19 cellular contexts compared by ENCODE assay signal in the genomic region with DNA sequence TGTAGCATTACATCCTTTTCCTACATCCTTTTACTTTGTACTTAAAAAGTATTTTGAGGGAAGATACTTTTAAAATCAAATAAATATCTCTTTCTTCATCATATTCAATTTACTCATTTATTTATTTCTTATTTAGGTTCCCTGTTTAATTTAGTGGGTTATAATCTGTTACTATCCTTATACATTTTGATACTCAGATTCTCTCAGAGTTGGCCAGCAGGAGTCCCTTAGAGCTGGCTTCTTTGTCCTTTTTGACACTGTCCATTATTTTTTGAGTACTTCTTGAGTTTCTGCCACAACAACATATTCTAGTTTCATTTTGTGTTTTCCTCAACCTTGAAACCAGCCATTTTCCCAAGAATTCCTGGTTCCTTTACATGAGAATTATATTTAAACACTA.
DNase-seq lines count a peak whose midpoint lies in the region; TF ChIP-seq lines count a peak whose summit lies in the region.
"Had no signal": no experiment of that assay in that cellular context is flagged by ENCODE, and none has a peak within 500 bp of the region (broad histone marks: within the 10 kb centered on the region; RNA-seq: fewer than 3 reads in every experiment).

No MANE protein-coding gene starts in this region.

- H3F3A ChIP-seq in PC-9 (ENCODE audit: insufficient read depth, low read depth): peaks cover 9% of the 10 kb centered on the region

- no peak overlapping the region for H2AFZ ChIP-seq in PC-9

- H3K36me3 Mint-ChIP-seq in neural crest cell (ENCODE audit: low read depth): no peaks in the 10 kb centered on the region
- H3K36me3 Mint-ChIP-seq: CD4-positive, CD25-positive, alpha-beta regulatory T cell had no signal

- POLR2A ChIA-PET in PC-9 (lab: Charles Lee; ENCODE audit: unreplicated experiment): no interaction called here

- H3K9ac ChIP-seq in BLaER1: no peak overlapping the region

- H3K9me2 ChIP-seq in PC-9 (ENCODE audit: insufficient read depth): no peaks in the 10 kb centered on the region

- H3K4me3 Mint-ChIP-seq in neural crest cell: no peak overlapping the region
- H3K4me3 Mint-ChIP-seq: CD4-positive, CD25-positive, alpha-beta regulatory T cell had no signal

- DNase-seq in PC-9 (no peak), choroid plexus epithelial cell (ENCODE audit: low read depth) (no peak), neural crest cell (ENCODE audit: low read depth, low spot score) (no peak), DMS53 (lab: John Stamatoyannopoulos, UW) (no peak), NCI-H446 treated with DMSO at 0.1 percent for 48 hours (lab: John Stamatoyannopoulos, UW) (no peak), 8988T (no peak)
- DNase-seq in activated CD8-positive, alpha-beta memory T cell treated with anti-CD3 and anti-CD28 coated beads for 24 hours: no peak
- DNase-seq: AML-193; CD4-positive, CD25-positive, alpha-beta regulatory T cell; IMR-90; Kasumi-1; NCI-H1417 treated with DMSO at 0.1 percent for 48 hours; NCI-H2029 treated with DMSO at 0.1 percent for 48 hours; NCI-H2171 treated with DMSO at 0.1 percent for 48 hours; NCI-H748 treated with DMSO at 0.1 percent for 48 hours; Peyer's patch; SHP77 treated with DMSO at 0.1 percent for 48 hours had no signal

- TF ChIP-seq CTCF in PC-9 (conservative IDR thresholded peaks at IDR 0.05) (peak; percentile 21; the same call in 1 of the 2 replicates), choroid plexus epithelial cell (conservative IDR thresholded peaks at IDR 0.05; ENCODE audit: low read depth, low read length) (peak; percentile 38), neural crest cell (conservative IDR thresholded peaks at IDR 0.05) (peak; percentile 25)

- H3K27ac Mint-ChIP-seq in neural crest cell (ENCODE audit: unreplicated experiment): no peak overlapping the region

- H4K20me1 ChIP-seq in BLaER1: no peaks in the 10 kb centered on the region
- H4K20me1 ChIP-seq in PC-9 (ENCODE audit: insufficient read depth): no peaks in the 10 kb centered on the region

- H3K4me1 ChIP-seq in BLaER1: peaks cover 21% of the 10 kb centered on the region
- peaks cover 19% of the 10 kb centered on the region for H3K4me1 ChIP-seq in PC-9 (replicated peaks; ENCODE audit: insufficient read depth)
- H3K4me1 ChIP-seq: HAP-1, Peyer's patch had no signal

- H3K9me3 ChIP-seq in BLaER1 (no peaks in the 10 kb centered on the region), PC-9 (ENCODE audit: insufficient read depth, low read depth) (peaks cover 6% of the 10 kb centered on the region)
- H3K9me3 ChIP-seq: HAP-1, Peyer's patch had no signal

- CTCF ChIA-PET in PC-9 (lab: Charles Lee): interaction anchor here (1.0 kb wide), 1 partner anchor 194 kb away, joined by 7 read pairs; no protein-coding TSS in a partner anchor

- H3K36me3 ChIP-seq in BLaER1: no peaks in the 10 kb centered on the region
- no peaks in the 10 kb centered on the region for H3K36me3 ChIP-seq in PC-9 (ENCODE audit: low read depth)
- H3K36me3 ChIP-seq: HAP-1, Peyer's patch had no signal

- H3K9me3 Mint-ChIP-seq in neural crest cell: no peaks in the 10 kb centered on the region

- intact Hi-C loops in PC-9 (cut with micrococcal nuclease; ENCODE audit: unreplicated experiment): no loop called here

- H3K79me2 ChIP-seq in PC-9 (ENCODE audit: low read depth): no peaks in the 10 kb centered on the region

- H3K27me3 ChIP-seq in BLaER1: no peaks in the 10 kb centered on the region
- no peaks in the 10 kb centered on the region for H3K27me3 ChIP-seq in PC-9 (ENCODE audit: insufficient read depth, low read depth)
- H3K27me3 ChIP-seq: Peyer's patch had no signal

- no peaks in the 10 kb centered on the region for H3K4me1 Mint-ChIP-seq in neural crest cell
- H3K4me1 Mint-ChIP-seq: CD4-positive, CD25-positive, alpha-beta regulatory T cell had no signal

- no peak overlapping the region for H3K4me3 ChIP-seq in BLaER1
- no peak overlapping the region for H3K4me3 ChIP-seq in PC-9
- no peak overlapping the region for H3K4me3 ChIP-seq in choroid plexus epithelial cell (ENCODE audit: low read depth, low read length)
- H3K4me3 ChIP-seq: HAP-1, Peyer's patch had no signal

- no peaks in the 10 kb centered on the region for H3K27me3 Mint-ChIP-seq in neural crest cell (ENCODE audit: low read depth)

- H3K27ac ChIP-seq in BLaER1: no peak overlapping the region
- no peak overlapping the region for H3K27ac ChIP-seq in PC-9
- H3K27ac ChIP-seq: Peyer's patch had no signal

- BruUV-seq in PC-9 (replicated peaks; lab: Mats Ljungman, UMichigan): no TSS peak

- 0 out of 2 replicates have a peak overlapping the region, but pooled peaks have one; percentile 58 for H3K4me2 ChIP-seq in BLaER1
- H3K4me2 ChIP-seq in PC-9: no peak overlapping the region
